In the genomic region with DNA sequence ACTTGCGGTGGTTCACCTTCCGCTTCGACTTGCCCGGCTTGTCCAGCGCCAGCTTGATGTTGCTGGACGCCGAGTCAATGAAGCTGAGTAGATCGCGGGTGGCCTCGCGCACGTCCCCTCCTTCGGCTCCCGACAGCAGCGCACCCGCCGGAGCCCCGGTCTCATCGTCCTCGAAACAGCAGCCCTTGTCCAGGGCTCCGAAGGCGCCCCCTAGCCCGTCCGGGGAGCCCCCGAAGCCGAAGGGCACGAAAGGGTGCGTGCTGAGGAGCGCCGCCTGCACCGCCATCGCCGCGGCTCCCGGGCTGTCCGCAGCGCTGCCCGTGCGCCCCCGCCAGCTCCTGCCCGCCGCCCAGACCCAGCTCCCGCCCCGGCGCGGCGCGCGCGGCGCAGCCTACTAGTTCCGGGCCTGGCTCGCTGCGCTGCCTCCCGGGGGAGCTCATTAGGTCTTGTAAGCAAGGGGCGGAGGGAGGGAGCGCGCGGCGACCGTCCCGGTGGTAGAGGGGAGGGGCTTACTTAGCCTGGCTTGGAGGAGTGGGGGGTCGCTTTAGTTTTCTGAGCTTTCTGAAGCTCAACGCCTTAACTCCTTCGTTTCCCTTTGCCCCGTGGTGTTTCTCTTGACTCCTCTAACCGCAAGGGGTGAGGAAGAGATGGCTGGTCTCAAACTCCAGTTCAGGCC, we compare ENCODE assay signal across 1 cellular context.
TF ChIP-seq lines count a peak whose summit lies in the region.

Gene FAM181B, minus strand, starts transcription at position 421 of the 676 bp plus-strand sequence. Its CDS starts 135 bp downstream, at position 286.

TF ChIP-seq in GM23338, 12 proteins besides CTCF, POLR2A, EP300 and RAD21 (continued from another document):
- TF ChIP-seq ZNF462 (CRISPR knock-in tag; IDR thresholded peaks at IDR 0.05), result 0 out of 2 replicates have a peak, but pooled peaks have one; percentile 59
- TF ChIP-seq POLR2AphosphoS5 (IDR thresholded peaks at IDR 0.05; ENCODE audit: low read depth), result peak; percentile 27; the same call in 1 of the 2 replicates
- TF ChIP-seq, protein P1, sequence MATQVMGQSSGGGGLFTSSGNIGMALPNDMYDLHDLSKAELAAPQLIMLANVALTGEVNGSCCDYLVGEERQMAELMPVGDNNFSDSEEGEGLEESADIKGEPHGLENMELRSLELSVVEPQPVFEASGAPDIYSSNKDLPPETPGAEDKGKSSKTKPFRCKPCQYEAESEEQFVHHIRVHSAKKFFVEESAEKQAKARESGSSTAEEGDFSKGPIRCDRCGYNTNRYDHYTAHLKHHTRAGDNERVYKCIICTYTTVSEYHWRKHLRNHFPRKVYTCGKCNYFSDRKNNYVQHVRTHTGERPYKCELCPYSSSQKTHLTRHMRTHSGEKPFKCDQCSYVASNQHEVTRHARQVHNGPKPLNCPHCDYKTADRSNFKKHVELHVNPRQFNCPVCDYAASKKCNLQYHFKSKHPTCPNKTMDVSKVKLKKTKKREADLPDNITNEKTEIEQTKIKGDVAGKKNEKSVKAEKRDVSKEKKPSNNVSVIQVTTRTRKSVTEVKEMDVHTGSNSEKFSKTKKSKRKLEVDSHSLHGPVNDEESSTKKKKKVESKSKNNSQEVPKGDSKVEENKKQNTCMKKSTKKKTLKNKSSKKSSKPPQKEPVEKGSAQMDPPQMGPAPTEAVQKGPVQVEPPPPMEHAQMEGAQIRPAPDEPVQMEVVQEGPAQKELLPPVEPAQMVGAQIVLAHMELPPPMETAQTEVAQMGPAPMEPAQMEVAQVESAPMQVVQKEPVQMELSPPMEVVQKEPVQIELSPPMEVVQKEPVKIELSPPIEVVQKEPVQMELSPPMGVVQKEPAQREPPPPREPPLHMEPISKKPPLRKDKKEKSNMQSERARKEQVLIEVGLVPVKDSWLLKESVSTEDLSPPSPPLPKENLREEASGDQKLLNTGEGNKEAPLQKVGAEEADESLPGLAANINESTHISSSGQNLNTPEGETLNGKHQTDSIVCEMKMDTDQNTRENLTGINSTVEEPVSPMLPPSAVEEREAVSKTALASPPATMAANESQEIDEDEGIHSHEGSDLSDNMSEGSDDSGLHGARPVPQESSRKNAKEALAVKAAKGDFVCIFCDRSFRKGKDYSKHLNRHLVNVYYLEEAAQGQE (IDR thresholded peaks at IDR 0.05; ENCODE audit: unreplicated experiment), result no peak
- no peak for TF ChIP-seq NANOG (IDR thresholded peaks at IDR 0.05; ENCODE audit: borderline replicate concordance)
